ENCODE assay signal across 1 cellular context in the genomic region with DNA sequence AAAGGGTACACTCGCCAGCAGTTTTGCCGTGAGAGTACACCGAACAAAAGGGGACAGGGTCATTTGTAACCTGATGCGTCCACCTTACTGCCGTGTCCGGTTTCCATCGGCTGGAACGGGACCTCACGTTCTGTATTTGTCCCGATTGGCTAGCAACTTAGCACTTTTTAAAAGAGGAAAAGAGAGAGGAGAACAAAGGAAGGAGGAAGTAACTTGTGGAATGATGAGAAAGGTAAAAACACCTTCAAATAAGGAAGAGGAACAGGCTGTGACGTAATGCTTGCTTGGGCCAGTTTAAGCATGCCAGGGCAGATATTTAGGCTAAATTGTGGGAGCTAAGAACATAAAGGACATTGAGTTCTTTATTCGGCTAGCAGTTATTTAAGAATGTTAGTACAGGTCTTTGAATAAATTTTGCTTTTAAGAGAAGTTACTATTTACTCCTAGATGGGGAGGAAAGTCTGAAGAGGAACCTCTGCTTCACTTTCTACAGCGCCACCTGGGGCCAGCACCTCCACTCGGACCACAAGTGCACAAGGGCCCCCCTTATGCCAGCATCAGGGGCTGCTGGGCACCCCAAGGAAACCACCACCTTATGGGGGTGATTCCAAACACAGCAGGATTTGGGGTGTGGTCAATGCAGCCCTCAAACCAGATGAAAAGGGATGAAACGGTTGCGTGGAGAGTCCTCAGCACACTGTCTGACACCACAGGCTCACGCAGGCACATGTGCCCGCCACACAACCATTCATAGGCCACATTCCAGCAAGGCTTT.
TF ChIP-seq lines count a peak whose summit lies in the region.

No MANE protein-coding gene starts in this region.

TF ChIP-seq in HEK293, 187 proteins besides CTCF, POLR2A, EP300 and RAD21 (continued from another document):
- TF ChIP-seq, protein P1, sequence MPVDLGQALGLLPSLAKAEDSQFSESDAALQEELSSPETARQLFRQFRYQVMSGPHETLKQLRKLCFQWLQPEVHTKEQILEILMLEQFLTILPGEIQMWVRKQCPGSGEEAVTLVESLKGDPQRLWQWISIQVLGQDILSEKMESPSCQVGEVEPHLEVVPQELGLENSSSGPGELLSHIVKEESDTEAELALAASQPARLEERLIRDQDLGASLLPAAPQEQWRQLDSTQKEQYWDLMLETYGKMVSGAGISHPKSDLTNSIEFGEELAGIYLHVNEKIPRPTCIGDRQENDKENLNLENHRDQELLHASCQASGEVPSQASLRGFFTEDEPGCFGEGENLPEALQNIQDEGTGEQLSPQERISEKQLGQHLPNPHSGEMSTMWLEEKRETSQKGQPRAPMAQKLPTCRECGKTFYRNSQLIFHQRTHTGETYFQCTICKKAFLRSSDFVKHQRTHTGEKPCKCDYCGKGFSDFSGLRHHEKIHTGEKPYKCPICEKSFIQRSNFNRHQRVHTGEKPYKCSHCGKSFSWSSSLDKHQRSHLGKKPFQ (tag by site-specific recombination; IDR thresholded peaks at IDR 0.05): no peak
- no peak for TF ChIP-seq ZNF654 (tag by site-specific recombination; IDR thresholded peaks at IDR 0.05; ENCODE audit: low read depth)
- no peak for TF ChIP-seq ZNF292 (tag by site-specific recombination; IDR thresholded peaks at IDR 0.05; ENCODE audit: borderline replicate concordance, low read depth)
- no peak for TF ChIP-seq ZNF747 (tag by site-specific recombination; IDR thresholded peaks at IDR 0.05)
- TF ChIP-seq ZNF133 (tag by site-specific recombination; IDR thresholded peaks at IDR 0.05): no peak
- TF ChIP-seq ATF2 (tag by site-specific recombination; IDR thresholded peaks at IDR 0.05; ENCODE audit: low read depth): peak; percentile 56; the same call in 1 of the 2 replicates
- no peak for TF ChIP-seq ZNF596 (tag by site-specific recombination; IDR thresholded peaks at IDR 0.05)
- no peak for TF ChIP-seq GFI1B (tag by site-specific recombination; IDR thresholded peaks at IDR 0.05)
- TF ChIP-seq, protein P2, sequence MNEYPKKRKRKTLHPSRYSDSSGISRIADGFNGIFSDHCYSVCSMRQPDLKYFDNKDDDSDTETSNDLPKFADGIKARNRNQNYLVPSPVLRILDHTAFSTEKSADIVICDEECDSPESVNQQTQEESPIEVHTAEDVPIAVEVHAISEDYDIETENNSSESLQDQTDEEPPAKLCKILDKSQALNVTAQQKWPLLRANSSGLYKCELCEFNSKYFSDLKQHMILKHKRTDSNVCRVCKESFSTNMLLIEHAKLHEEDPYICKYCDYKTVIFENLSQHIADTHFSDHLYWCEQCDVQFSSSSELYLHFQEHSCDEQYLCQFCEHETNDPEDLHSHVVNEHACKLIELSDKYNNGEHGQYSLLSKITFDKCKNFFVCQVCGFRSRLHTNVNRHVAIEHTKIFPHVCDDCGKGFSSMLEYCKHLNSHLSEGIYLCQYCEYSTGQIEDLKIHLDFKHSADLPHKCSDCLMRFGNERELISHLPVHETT (tag by site-specific recombination; IDR thresholded peaks at IDR 0.05): no peak
- TF ChIP-seq MEIS1 (CRISPR knock-in tag; IDR thresholded peaks at IDR 0.05; ENCODE audit: borderline replicate concordance): no peak
- no peak for TF ChIP-seq ZNF501 (tag by site-specific recombination; IDR thresholded peaks at IDR 0.05)
- TF ChIP-seq ZNF140 (tag by site-specific recombination; IDR thresholded peaks at IDR 0.05): no peak
- no peak for TF ChIP-seq KLF16 (tag by site-specific recombination; IDR thresholded peaks at IDR 0.05)
- no peak for TF ChIP-seq ZNF2 (tag by site-specific recombination; IDR thresholded peaks at IDR 0.05)
- TF ChIP-seq ZSCAN5A (tag by site-specific recombination; IDR thresholded peaks at IDR 0.05): no peak
- TF ChIP-seq, protein P3, sequence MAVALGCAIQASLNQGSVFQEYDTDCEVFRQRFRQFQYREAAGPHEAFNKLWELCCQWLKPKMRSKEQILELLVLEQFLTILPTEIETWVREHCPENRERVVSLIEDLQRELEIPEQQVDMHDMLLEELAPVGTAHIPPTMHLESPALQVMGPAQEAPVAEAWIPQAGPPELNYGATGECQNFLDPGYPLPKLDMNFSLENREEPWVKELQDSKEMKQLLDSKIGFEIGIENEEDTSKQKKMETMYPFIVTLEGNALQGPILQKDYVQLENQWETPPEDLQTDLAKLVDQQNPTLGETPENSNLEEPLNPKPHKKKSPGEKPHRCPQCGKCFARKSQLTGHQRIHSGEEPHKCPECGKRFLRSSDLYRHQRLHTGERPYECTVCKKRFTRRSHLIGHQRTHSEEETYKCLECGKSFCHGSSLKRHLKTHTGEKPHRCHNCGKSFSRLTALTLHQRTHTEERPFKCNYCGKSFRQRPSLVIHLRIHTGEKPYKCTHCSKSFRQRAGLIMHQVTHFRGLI (tag by site-specific recombination; IDR thresholded peaks at IDR 0.05): no peak
- no peak for TF ChIP-seq RBAK (tag by site-specific recombination; IDR thresholded peaks at IDR 0.05)
- no peak for TF ChIP-seq ZNF488 (tag by site-specific recombination; IDR thresholded peaks at IDR 0.05)
- TF ChIP-seq, protein P4, sequence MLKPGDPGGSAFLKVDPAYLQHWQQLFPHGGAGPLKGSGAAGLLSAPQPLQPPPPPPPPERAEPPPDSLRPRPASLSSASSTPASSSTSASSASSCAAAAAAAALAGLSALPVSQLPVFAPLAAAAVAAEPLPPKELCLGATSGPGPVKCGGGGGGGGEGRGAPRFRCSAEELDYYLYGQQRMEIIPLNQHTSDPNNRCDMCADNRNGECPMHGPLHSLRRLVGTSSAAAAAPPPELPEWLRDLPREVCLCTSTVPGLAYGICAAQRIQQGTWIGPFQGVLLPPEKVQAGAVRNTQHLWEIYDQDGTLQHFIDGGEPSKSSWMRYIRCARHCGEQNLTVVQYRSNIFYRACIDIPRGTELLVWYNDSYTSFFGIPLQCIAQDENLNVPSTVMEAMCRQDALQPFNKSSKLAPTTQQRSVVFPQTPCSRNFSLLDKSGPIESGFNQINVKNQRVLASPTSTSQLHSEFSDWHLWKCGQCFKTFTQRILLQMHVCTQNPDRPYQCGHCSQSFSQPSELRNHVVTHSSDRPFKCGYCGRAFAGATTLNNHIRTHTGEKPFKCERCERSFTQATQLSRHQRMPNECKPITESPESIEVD (tag by site-specific recombination; IDR thresholded peaks at IDR 0.05): no peak
- TF ChIP-seq, protein P5, sequence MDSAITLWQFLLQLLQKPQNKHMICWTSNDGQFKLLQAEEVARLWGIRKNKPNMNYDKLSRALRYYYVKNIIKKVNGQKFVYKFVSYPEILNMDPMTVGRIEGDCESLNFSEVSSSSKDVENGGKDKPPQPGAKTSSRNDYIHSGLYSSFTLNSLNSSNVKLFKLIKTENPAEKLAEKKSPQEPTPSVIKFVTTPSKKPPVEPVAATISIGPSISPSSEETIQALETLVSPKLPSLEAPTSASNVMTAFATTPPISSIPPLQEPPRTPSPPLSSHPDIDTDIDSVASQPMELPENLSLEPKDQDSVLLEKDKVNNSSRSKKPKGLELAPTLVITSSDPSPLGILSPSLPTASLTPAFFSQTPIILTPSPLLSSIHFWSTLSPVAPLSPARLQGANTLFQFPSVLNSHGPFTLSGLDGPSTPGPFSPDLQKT (IDR thresholded peaks at IDR 0.05; ENCODE audit: borderline replicate concordance, low read depth, low read length): no peak
- no peak for TF ChIP-seq ZNF239 (tag by site-specific recombination; IDR thresholded peaks at IDR 0.05)
- TF ChIP-seq ZNF521 (tag by site-specific recombination; IDR thresholded peaks at IDR 0.05): no peak
- peak; percentile 62 for TF ChIP-seq SCRT2 (tag by site-specific recombination; IDR thresholded peaks at IDR 0.05)
- no peak for TF ChIP-seq TRIM28 (IDR thresholded peaks at IDR 0.05; ENCODE audit: borderline replicate concordance, low read length)
- TF ChIP-seq ZNF335 (tag by site-specific recombination; conservative IDR thresholded peaks at IDR 0.05): peak; percentile 49; the same call in 1 of the 2 replicates
- TF ChIP-seq ZNF664 (tag by site-specific recombination; IDR thresholded peaks at IDR 0.05): no peak
- no peak for TF ChIP-seq ZNF529 (tag by site-specific recombination; IDR thresholded peaks at IDR 0.05; ENCODE audit: insufficient replicate concordance)
- TF ChIP-seq GLI4 (tag by site-specific recombination; IDR thresholded peaks at IDR 0.05): no peak
- TF ChIP-seq, protein P6, sequence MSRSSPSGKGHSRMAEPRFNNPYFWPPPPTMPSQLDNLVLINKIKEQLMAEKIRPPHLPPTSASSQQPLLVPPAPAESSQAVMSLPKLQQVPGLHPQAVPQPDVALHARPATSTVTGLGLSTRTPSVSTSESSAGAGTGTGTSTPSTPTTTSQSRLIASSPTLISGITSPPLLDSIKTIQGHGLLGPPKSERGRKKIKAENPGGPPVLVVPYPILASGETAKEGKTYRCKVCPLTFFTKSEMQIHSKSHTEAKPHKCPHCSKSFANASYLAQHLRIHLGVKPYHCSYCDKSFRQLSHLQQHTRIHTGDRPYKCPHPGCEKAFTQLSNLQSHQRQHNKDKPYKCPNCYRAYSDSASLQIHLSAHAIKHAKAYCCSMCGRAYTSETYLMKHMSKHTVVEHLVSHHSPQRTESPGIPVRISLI (tag by site-specific recombination; IDR thresholded peaks at IDR 0.05): no peak
- no peak for TF ChIP-seq TSHZ1 (tag by site-specific recombination; IDR thresholded peaks at IDR 0.05; ENCODE audit: borderline replicate concordance)
- TF ChIP-seq HOXD13 (CRISPR knock-in tag; IDR thresholded peaks at IDR 0.05; ENCODE audit: borderline replicate concordance): no peak
- no peak for TF ChIP-seq ZNF423 (tag by site-specific recombination; IDR thresholded peaks at IDR 0.05)
- TF ChIP-seq, protein P7, sequence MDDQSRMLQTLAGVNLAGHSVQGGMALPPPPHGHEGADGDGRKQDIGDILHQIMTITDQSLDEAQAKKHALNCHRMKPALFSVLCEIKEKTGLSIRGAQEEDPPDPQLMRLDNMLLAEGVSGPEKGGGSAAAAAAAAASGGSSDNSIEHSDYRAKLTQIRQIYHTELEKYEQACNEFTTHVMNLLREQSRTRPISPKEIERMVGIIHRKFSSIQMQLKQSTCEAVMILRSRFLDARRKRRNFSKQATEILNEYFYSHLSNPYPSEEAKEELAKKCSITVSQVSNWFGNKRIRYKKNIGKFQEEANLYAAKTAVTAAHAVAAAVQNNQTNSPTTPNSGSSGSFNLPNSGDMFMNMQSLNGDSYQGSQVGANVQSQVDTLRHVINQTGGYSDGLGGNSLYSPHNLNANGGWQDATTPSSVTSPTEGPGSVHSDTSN (CRISPR knock-in tag; IDR thresholded peaks at IDR 0.05): no peak
